ENCODE assay signal across 14 cellular contexts in the genomic region with DNA sequence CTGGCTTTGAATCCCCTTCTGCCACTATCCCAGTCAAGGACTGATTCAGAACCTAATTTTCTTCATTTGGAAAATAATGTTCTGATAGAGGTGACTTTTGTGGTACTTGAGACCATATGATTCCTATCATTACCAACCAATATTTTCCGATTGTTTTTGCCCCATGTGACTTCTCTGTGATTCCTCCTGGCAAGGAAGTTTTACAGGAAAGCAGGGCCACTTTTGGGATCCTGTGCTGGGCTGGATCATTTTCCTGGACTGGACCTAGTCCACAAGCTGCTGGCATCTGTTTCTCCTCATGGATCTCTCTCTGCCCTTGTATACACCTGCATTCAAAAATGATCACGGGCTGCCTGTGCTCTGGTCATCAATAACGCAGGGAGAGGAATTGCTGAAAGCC.
"Had no signal": no experiment of that assay in that cellular context is flagged by ENCODE, and none has a peak within 500 bp of the region (broad histone marks: within the 10 kb centered on the region; RNA-seq: fewer than 3 reads in every experiment).

No MANE protein-coding gene starts in this region.

- H3K27ac ChIP-seq: dorsolateral prefrontal cortex, gastrocnemius medialis, neutrophil, SK-N-MC had no signal

- H3K27me3 ChIP-seq: dorsolateral prefrontal cortex, gastrocnemius medialis, heart left ventricle, neutrophil, transverse colon had no signal

- DNase-seq: activated CD4-positive, alpha-beta T cell treated with anti-CD3 and anti-CD28 coated beads for 48 hours; activated CD8-positive, alpha-beta T cell treated with anti-CD3 and anti-CD28 coated beads for 36 hours; activated gamma-delta T cell treated with Interleukin-2 at 50 U/mL for 16 hours; activated T-cell treated with anti-CD3 and anti-CD28 coated beads, Interleukin-2, amount 50 U/mL, for 72 hours; dorsolateral prefrontal cortex; endodermal cell; gastrocnemius medialis; heart left ventricle; stimulated activated naive CD4-positive, alpha-beta T cell treated with Interleukin-2 at 50 U/mL for 16 hours; substantia nigra; transverse colon had no signal

- H3K27ac Mint-ChIP-seq: activated T-cell treated with anti-CD3 and anti-CD28 coated beads, Interleukin-2, amount 50 U/mL, for 72 hours had no signal

- ATAC-seq: activated CD8-positive, alpha-beta T cell treated with anti-CD3 and anti-CD28 coated beads for 36 hours; activated T-cell treated with anti-CD3 and anti-CD28 coated beads, Interleukin-2, amount 50 U/mL, for 72 hours; gastrocnemius medialis; heart left ventricle had no signal

- H3K27me3 Mint-ChIP-seq: activated CD8-positive, alpha-beta T cell treated with anti-CD3 and anti-CD28 coated beads for 36 hours had no signal

- H3K9me3 ChIP-seq: gastrocnemius medialis, heart left ventricle, neutrophil, transverse colon had no signal

- FAIRE-seq: bronchial epithelial cell had no signal

- H3K4me3 ChIP-seq: dorsolateral prefrontal cortex, gastrocnemius medialis, heart left ventricle, SK-N-MC, transverse colon had no signal

- H3K9me3 Mint-ChIP-seq: activated CD8-positive, alpha-beta T cell treated with anti-CD3 and anti-CD28 coated beads for 36 hours; endodermal cell had no signal
